In genomic region chr7:32828996-32829752, GRCh38 we compare ENCODE assay signal across 8 cellular contexts.
DNase-seq lines count a peak whose midpoint lies in the region; ATAC-seq, FAIRE-seq and TF ChIP-seq lines count a peak whose summit lies in the region.
"Not testable (repeated sequence)": the region's sequence is repeated elsewhere in the genome, so short reads cannot be mapped to it uniquely, and the experiment has no call there.

No MANE protein-coding gene starts in this region.

- H3K9me2 ChIP-seq in GM23338 (ENCODE audit: insufficient read depth): not testable (repeated sequence)

- ATAC-seq in GM18502 (IDR thresholded peaks at IDR 0.05; ENCODE audit: poor library complexity, unreplicated experiment) (peak; percentile 81), GM19324 (IDR thresholded peaks at IDR 0.05; ENCODE audit: low FRiP score, unreplicated experiment) (peak; percentile 56), GM23338 (peak; percentile 64), HG02938 (IDR thresholded peaks at IDR 0.05; ENCODE audit: unreplicated experiment) (peak; percentile 75), HG03521 (IDR thresholded peaks at IDR 0.05; ENCODE audit: unreplicated experiment) (peak; percentile 71)
- ATAC-seq in stimulated activated naive CD8-positive, alpha-beta T cell treated with anti-CD3 and anti-CD28 coated beads, Interleukin-15, Interleukin-2, amounts not matched to agents 100 U/mL and 50 U/mL, for 24 hours: peak; percentile 59

- H3K36me3 Mint-ChIP-seq in GM23338 (ENCODE audit: low read depth): peaks cover 12% of the 10 kb centered on the region

- not testable (repeated sequence) for H3K79me1 ChIP-seq in H1 (ENCODE audit: low read depth, low read length)

- not testable (repeated sequence) for H3K18ac ChIP-seq in H1 (ENCODE audit: extremely low read depth, low read length)

- peak; percentile 84 for FAIRE-seq in H1 (lab: Jason Lieb, UNC)

- TF ChIP-seq RAD21 in H1 (IDR thresholded peaks at IDR 0.05 in 1 of 2, conservative IDR thresholded peaks at IDR 0.05 in 1 of 2; ENCODE audit: low read depth in 2 of 2, low read length in 2 of 2): not testable (repeated sequence)

- not testable (repeated sequence) for H3K27ac ChIP-seq in GM23338 (ENCODE audit: low read depth); H1 (ENCODE audit: low read depth, low read length)

- not testable (repeated sequence) for H3K27me3 Mint-ChIP-seq in GM23338 (ENCODE audit: insufficient read depth, low read depth, poor library complexity)

- not testable (repeated sequence) for H3K79me2 ChIP-seq in GM23338 (replicated peaks; ENCODE audit: insufficient read depth); H1 (ENCODE audit: control insufficient read depth in 1 of 2, insufficient read depth in 2 of 2, low read length in 2 of 2)

- H4K20me1 ChIP-seq in GM23338 (replicated peaks; ENCODE audit: insufficient read depth); H1 (replicated peaks in 1 of 2; ENCODE audit: control insufficient read depth in 1 of 2, insufficient read depth in 2 of 2, low read length in 2 of 2): not testable (repeated sequence)

- not testable (repeated sequence) for TF ChIP-seq EP300 in H1 (IDR thresholded peaks at IDR 0.05; ENCODE audit: borderline replicate concordance in 1 of 2, low read depth in 2 of 2, low read length in 2 of 2)

- H3K4ac ChIP-seq in H1 (replicated peaks; ENCODE audit: insufficient read length, low read depth, low read length): not testable (repeated sequence)

- peaks cover 17% of the 10 kb centered on the region for H3K9me3 Mint-ChIP-seq in GM23338

- not testable (repeated sequence) for H2BK120ac ChIP-seq in H1 (replicated peaks; ENCODE audit: low read depth, low read length)

- H2BK5ac ChIP-seq in H1 (ENCODE audit: low read depth, low read length): not testable (repeated sequence)

- H3K56ac ChIP-seq in H1 (replicated peaks; ENCODE audit: insufficient read length, low read depth, low read length): not testable (repeated sequence)

- H4K8ac ChIP-seq in H1 (ENCODE audit: extremely low read depth, insufficient read depth, low read length): not testable (repeated sequence)

- H2AFZ ChIP-seq in GM23338; H1 (ENCODE audit: low read length): not testable (repeated sequence)

- not testable (repeated sequence) for H3K23me2 ChIP-seq in H1 (ENCODE audit: low read depth, low read length)

- H3K14ac ChIP-seq in H1 (ENCODE audit: insufficient read length): not testable (repeated sequence)

- H3K4me3 ChIP-seq in GM23338; H1 (ENCODE audit: extremely low read depth in 1 of 4, insufficient read depth in 2 of 4, low read depth in 3 of 4, low read length in 4 of 4): not testable (repeated sequence)

- not testable (repeated sequence) for H3F3A ChIP-seq in GM23338 (replicated peaks; ENCODE audit: low read depth)

- not testable (repeated sequence) for H2BK20ac ChIP-seq in H1 (ENCODE audit: low read length)

- DNase-seq in GM23338 (ENCODE audit: low spot score); H1 (ENCODE audit: low read depth in 1 of 2, low spot score in 2 of 2); stimulated activated naive CD8-positive, alpha-beta T cell treated with anti-CD3 and anti-CD28 coated beads, Interleukin-15, Interleukin-2, amounts not matched to agents 100 U/mL and 50 U/mL, for 24 hours: not testable (repeated sequence)
- DNase-seq in activated CD4-positive, alpha-beta T cell treated with anti-CD3 and anti-CD28 coated beads for 48 hours: peak; percentile 27

- H2AK5ac ChIP-seq in H1 (ENCODE audit: low read depth, low read length): not testable (repeated sequence)

- not testable (repeated sequence) for H3K9ac ChIP-seq in H1 (replicated peaks in 1 of 4; ENCODE audit: extremely low read depth in 1 of 4, low read depth in 3 of 4, low read length in 3 of 4)

- not testable (repeated sequence) for H2BK12ac ChIP-seq in H1 (ENCODE audit: low read depth, low read length)

- 0 out of 2 replicates have a peak, but pooled peaks cover 10% of the 10 kb centered on the region for H3K36me3 ChIP-seq in GM23338 (ENCODE audit: insufficient read depth)
- H3K36me3 ChIP-seq in H1 (ENCODE audit: control insufficient read depth in 2 of 4, insufficient read depth in 4 of 4, low read length in 3 of 4): not testable (repeated sequence)

- not testable (repeated sequence) for H3K4me2 ChIP-seq in GM23338; H1 (ENCODE audit: insufficient read depth in 1 of 2, low read depth in 2 of 2, low read length in 2 of 2)

- H3K9me3 ChIP-seq in H1 (ENCODE audit: insufficient read depth in 2 of 2, low read depth in 1 of 2, low read length in 1 of 2): not testable (repeated sequence)

- H2BK15ac ChIP-seq in H1 (ENCODE audit: low read length): not testable (repeated sequence)

- POLR2A ChIA-PET in H1 (lab: Charles Lee; ENCODE audit: partially characterized antibody): not testable (repeated sequence)

- not testable (repeated sequence) for TF ChIP-seq POLR2A in H1 (IDR thresholded peaks at IDR 0.05; ENCODE audit: control extremely low read depth in 1 of 2, low read depth in 2 of 2, low read length in 2 of 2)

- H4K91ac ChIP-seq in H1 (replicated peaks; ENCODE audit: insufficient read length, low read length): not testable (repeated sequence)

- WGBS in H1 (ENCODE audit: extremely low coverage in 1 of 2, insufficient coverage in 1 of 2, insufficient read length in 1 of 2, insufficient replicate concordance in 2 of 2, low coverage in 1 of 2, low lambda C conversion rate in 2 of 2, missing lambda C conversion rate in 1 of 2), 2 experiments: 57% methylated on average over 2 of the region's 3 CpGs; no CpG with 5 or more reads in 1 of the 2 experiments

- H3K27ac Mint-ChIP-seq in GM23338: not testable (repeated sequence)

- not testable (repeated sequence) for H3K27me3 ChIP-seq in GM23338 (ENCODE audit: insufficient read depth); H1 (replicated peaks in 1 of 4; ENCODE audit: control insufficient read depth in 3 of 4, extremely low read depth in 1 of 4, insufficient read depth in 3 of 4, low read length in 3 of 4)

- not testable (repeated sequence) for H3K4me3 Mint-ChIP-seq in GM23338

- H4K5ac ChIP-seq in H1 (ENCODE audit: insufficient read length, low read depth, low read length): not testable (repeated sequence)

- CTCF ChIA-PET in H1 (lab: Charles Lee; ENCODE audit: partially characterized antibody): interaction anchor here (2.0 kb wide), 1 partner anchor 17 kb away, joined by 4 read pairs; no protein-coding TSS in a partner anchor

- TF ChIP-seq CTCF in GM23338 (conservative IDR thresholded peaks at IDR 0.05; ENCODE audit: low read depth in 2 of 2); H1 (IDR thresholded peaks at IDR 0.05; ENCODE audit: control extremely low read depth in 1 of 3, insufficient read depth in 1 of 3, low read depth in 1 of 3, low read length in 3 of 3): not testable (repeated sequence)

- H3K4me1 Mint-ChIP-seq in GM23338: peaks cover 22% of the 10 kb centered on the region

- peaks cover 11% of the 10 kb centered on the region for H3K4me1 ChIP-seq in GM23338 (ENCODE audit: insufficient read depth)
- not testable (repeated sequence) for H3K4me1 ChIP-seq in H1 (replicated peaks in 1 of 4; ENCODE audit: control insufficient read depth in 3 of 4, insufficient read depth in 4 of 4, low read length in 3 of 4)

- H3K23ac ChIP-seq in H1 (ENCODE audit: insufficient read length): not testable (repeated sequence)
